21 cellular contexts compared by ENCODE assay signal in genomic region chr10:122122493-122122892, GRCh38.
DNase-seq lines count a peak whose midpoint lies in the region; ATAC-seq and TF ChIP-seq lines count a peak whose summit lies in the region.
"Had no signal": no experiment of that assay in that cellular context is flagged by ENCODE, and none has a peak within 500 bp of the region (broad histone marks: within the 10 kb centered on the region; RNA-seq: fewer than 3 reads in every experiment).

No MANE protein-coding gene starts in this region.

- DNase-seq in right cardiac atrium (peak in 1 of 3 donors; percentile 58), Right ventricle myocardium inferior (ENCODE audit: missing footprints) (no peak), cardiac fibroblast (ENCODE audit: low read depth in 2 of 2) (peak; percentile 41 to 42), psoas muscle (no peak), NCI-H2029 treated with DMSO at 0.1 percent for 48 hours (lab: John Stamatoyannopoulos, UW) (no peak), DMS114 treated with DMSO at 0.1 percent for 48 hours (lab: John Stamatoyannopoulos, UW; ENCODE audit: unreplicated experiment) (no peak), H4 (ENCODE audit: low spot score) (no peak)
- DNase-seq: BE2C; CD4-positive, alpha-beta T cell; DMS53; EL; GOT3; HFFc6; NCI-H1417 treated with DMSO at 0.1 percent for 48 hours; NCI-H187 treated with DMSO at 0.1 percent for 48 hours; NCI-H226; NCI-H526; SHP77; SK-N-SH had no signal

- intact Hi-C loops in right cardiac atrium (cut with DNase I) = no loop called here
- intact Hi-C loops in Right ventricle myocardium inferior (cut with DNase I) = no loop called here
- intact Hi-C loops in psoas muscle (cut with DNase I) = no loop called here

- H3K27me3 ChIP-seq in right cardiac atrium (ENCODE audit: control insufficient read depth, insufficient read depth) = no peaks in the 10 kb centered on the region
- no peaks in the 10 kb centered on the region for H3K27me3 ChIP-seq in psoas muscle (ENCODE audit: insufficient read depth in 3 of 3, low read length in 2 of 3)
- H3K27me3 ChIP-seq: BE2C had no signal

- ATAC-seq in right cardiac atrium (no peak), Right ventricle myocardium inferior (no peak), psoas muscle (no peak)
- ATAC-seq: GM12878, HepG2 had no signal

- no peak overlapping the region for H3K4me3 ChIP-seq in right cardiac atrium (ENCODE audit: low read length)
- H3K4me3 ChIP-seq in cardiac fibroblast (replicated peaks in 1 of 2; ENCODE audit: low read depth in 2 of 2, low read length in 2 of 2) = no peak overlapping the region
- no peak overlapping the region for H3K4me3 ChIP-seq in psoas muscle
- H3K4me3 ChIP-seq: GM12878 had no signal

- H3K36me3 ChIP-seq in psoas muscle (ENCODE audit: insufficient read depth in 1 of 2, low read depth in 1 of 2) = peaks cover 0 to 20% of the 10 kb centered on the region in 2 donors
- H3K36me3 ChIP-seq: BE2C had no signal

- peaks cover 4% of the 10 kb centered on the region for H3K4me1 ChIP-seq in right cardiac atrium (ENCODE audit: control insufficient read depth, insufficient read depth, low read length)
- H3K4me1 ChIP-seq in psoas muscle = peaks cover 28% of the 10 kb centered on the region
- H3K4me1 ChIP-seq: BE2C had no signal

- H3K27ac ChIP-seq in right cardiac atrium (ENCODE audit: low read length) = peak overlapping the region; percentile 34
- peak overlapping the region; percentile 23 for H3K27ac ChIP-seq in psoas muscle

- no peaks in the 10 kb centered on the region for H3K9me3 ChIP-seq in right cardiac atrium (ENCODE audit: control insufficient read depth, low read length)
- H3K9me3 ChIP-seq in psoas muscle = no peaks in the 10 kb centered on the region
- H3K9me3 ChIP-seq: BE2C, SK-N-SH had no signal

- TF ChIP-seq CTCF in cardiac fibroblast (IDR thresholded peaks at IDR 0.05; ENCODE audit: low read depth, low read length) (no peak), psoas muscle (IDR thresholded peaks at IDR 0.05) (no peak)

- WGBS in right cardiac atrium = 37% methylated on average over 8 of the region's 8 CpGs
- WGBS in psoas muscle, 3 donors = 70 to 78% (median 75%) methylated on average over 8 of the region's 8 CpGs

Comparison
In these comparisons a context has a peak if more than half of its experiments do, and no peak if none do; other contexts are left out.
1. DNase-seq: peak in cardiac fibroblast (2 of 2); none in Right ventricle myocardium inferior (single experiment), psoas muscle (0 of 2), NCI-H2029 treated with DMSO at 0.1 percent for 48 hours (single experiment), DMS114 treated with DMSO at 0.1 percent for 48 hours (single experiment) and H4 (single experiment).